In the genomic region with DNA sequence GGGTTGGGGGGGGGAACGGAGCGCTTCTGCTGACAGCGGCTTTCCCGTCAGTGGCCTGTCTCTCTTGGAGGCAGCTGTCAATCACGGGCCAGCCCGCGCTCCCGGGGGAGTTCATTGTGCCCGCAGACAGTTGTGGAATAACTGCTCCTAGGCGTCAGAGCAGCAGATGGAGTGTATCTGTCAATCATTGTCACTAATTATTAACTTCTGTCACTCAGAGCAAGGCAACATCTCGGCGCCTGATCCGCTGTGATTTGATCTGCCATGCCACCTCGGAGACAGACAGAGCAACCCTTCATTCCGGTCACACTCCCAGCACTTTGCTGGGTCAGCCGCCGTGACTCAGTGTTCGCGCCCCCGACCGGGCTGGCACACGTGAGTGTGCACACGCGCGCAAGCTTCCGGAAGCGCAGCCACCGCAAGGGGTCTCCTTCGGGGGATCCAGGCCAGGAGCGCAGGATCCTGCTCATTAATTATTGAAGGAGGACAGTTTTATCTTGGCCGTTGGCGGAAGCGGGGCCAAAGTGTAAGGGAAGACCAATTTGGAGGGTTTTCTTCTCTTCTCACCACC, we compare ENCODE assay signal across 16 cellular contexts.
A peak's percentile ranks its signal among the peaks of the same experiment; 100 is the strongest.
DNase-seq lines count a peak whose midpoint lies in the region; ATAC-seq, FAIRE-seq and TF ChIP-seq lines count a peak whose summit lies in the region.
"Had no signal": no experiment of that assay in that cellular context is flagged by ENCODE, and none has a peak within 500 bp of the region (broad histone marks: within the 10 kb centered on the region; RNA-seq: fewer than 3 reads in every experiment).

No MANE protein-coding gene starts in this region.

- intact Hi-C loops in pancreas (cut with DNase I), result no loop called here
- intact Hi-C loops in upper lobe of right lung (cut with DNase I), result no loop called here

- H3K9ac ChIP-seq in iPS-15b (ENCODE audit: low read depth, low read length), result peak overlapping the region; percentile 18

- H3K9me3 ChIP-seq in iPS-15b (ENCODE audit: control insufficient read depth, insufficient read depth, low read length) (no peaks in the 10 kb centered on the region), pancreas (no peaks in the 10 kb centered on the region), upper lobe of right lung (no peaks in the 10 kb centered on the region)

- FAIRE-seq in pancreas (lab: Jason Lieb, UNC), result no peak

- peaks cover 5% of the 10 kb centered on the region for H3K27me3 ChIP-seq in iPS-15b (ENCODE audit: control insufficient read depth, insufficient read depth, low read length)
- peaks cover 0 to 57% (median 0%) of the 10 kb centered on the region in 4 donors for H3K27me3 ChIP-seq in pancreas
- peaks cover 75% of the 10 kb centered on the region for H3K27me3 ChIP-seq in upper lobe of right lung
- H3K27me3 ChIP-seq: cardiac muscle cell had no signal

- peaks cover 8% of the 10 kb centered on the region for H3K4me1 ChIP-seq in iPS-15b (ENCODE audit: control insufficient read depth, insufficient read depth, low read length)
- H3K4me1 ChIP-seq in pancreas, result peaks cover 0 to 5% (median 0%) of the 10 kb centered on the region in 3 donors
- no peaks in the 10 kb centered on the region for H3K4me1 ChIP-seq in upper lobe of right lung

- 2 to 4% methylated on average over 33 of the region's 33 CpGs for WGBS in pancreas, 2 donors

- ATAC-seq in pancreas, result no peak
- ATAC-seq in upper lobe of right lung, result no peak
- ATAC-seq in omental fat pad (ENCODE audit: low FRiP score), result no peak
- ATAC-seq in GM18909 (IDR thresholded peaks at IDR 0.05; ENCODE audit: poor library complexity, unreplicated experiment), result no peak

- TF ChIP-seq CTCF in 22Rv1 (IDR thresholded peaks at IDR 0.05), result 0 out of 2 replicates have a peak, but pooled peaks have one; percentile 8
- TF ChIP-seq CTCF in pancreas (IDR thresholded peaks at IDR 0.05), result no peak
- no peak for TF ChIP-seq CTCF in upper lobe of right lung (IDR thresholded peaks at IDR 0.05)
- TF ChIP-seq CTCF in omental fat pad (IDR thresholded peaks at IDR 0.05), result no peak

- H3K4me3 ChIP-seq in iPS-15b (ENCODE audit: low read depth, low read length) (peak overlapping the region; percentile 8), pancreas (peak overlapping the region in 1 of 4 donors; percentile 12), upper lobe of right lung (no peak overlapping the region)
- H3K4me3 ChIP-seq: cardiac muscle cell, skin epidermis had no signal

- H3K27ac ChIP-seq in 22Rv1 (no peak overlapping the region), pancreas (no peak overlapping the region), upper lobe of right lung (no peak overlapping the region)
- H3K27ac ChIP-seq: cardiac muscle cell had no signal

- H3K36me3 ChIP-seq in iPS-15b (ENCODE audit: control insufficient read depth, insufficient read depth, low read length) (no peaks in the 10 kb centered on the region), pancreas (no peaks in the 10 kb centered on the region), upper lobe of right lung (no peaks in the 10 kb centered on the region)
- H3K36me3 ChIP-seq: cardiac muscle cell had no signal

- peak; percentile 61 for DNase-seq in ELF-1 (ENCODE audit: low read depth, low spot score)
- peak; percentile 93 for DNase-seq in NCI-H2171 treated with DMSO at 0.1 percent for 48 hours (lab: John Stamatoyannopoulos, UW)
- DNase-seq in pancreas, result no peak
- DNase-seq in upper lobe of right lung, result no peak
- DNase-seq in omental fat pad (ENCODE audit: low spot score), result no peak
- DNase-seq: activated CD4-positive, alpha-beta T cell treated with anti-CD3 and anti-CD28 coated beads, Interleukin-2, amount 50 U/mL, for 1 hour; activated effector memory CD4-positive, alpha-beta T cell treated with anti-CD3 and anti-CD28 coated beads, Interleukin-2, amount 50 U/mL, for 16 hours; AML-193; erythroblast; NK-92 treated with Interleukin-12 subunit alpha and Interleukin-12 subunit beta, amount 100 ng/mL, for 24 hours; SW 1271 had no signal

Comparison
In these comparisons a context has a peak if more than half of its experiments do, and no peak if none do; other contexts are left out.
1. DNase-seq: peak in ELF-1 (single experiment) and NCI-H2171 treated with DMSO at 0.1 percent for 48 hours (single experiment); none in pancreas (0 of 6), upper lobe of right lung (single experiment) and omental fat pad (single experiment).